Comparison of ENCODE assay signal across 8 cellular contexts in genomic region chr1:31931241-31932225, GRCh38. TPM values are rescaled to one million over a fixed set of nuclear protein-coding genes. Genes with fewer than 3 reads are reported as not detected.
DNase-seq lines count a peak whose midpoint lies in the region; ATAC-seq and TF ChIP-seq lines count a peak whose summit lies in the region.

No MANE protein-coding gene starts in this region.

- TF ChIP-seq CTCF in Peyer's patch (IDR thresholded peaks at IDR 0.05) (no peak), omental fat pad (IDR thresholded peaks at IDR 0.05) (no peak)

- H2AFZ ChIP-seq in GM23248, result no peak overlapping the region

- H3K4me3 ChIP-seq in GM23248 (peak overlapping the region; percentile 54), Peyer's patch (no peak overlapping the region)
- H3K4me3 ChIP-seq in effector memory CD4-positive, alpha-beta T cell (ENCODE audit: insufficient read depth, low read depth, low read length, poor library complexity, severe bottlenecking), result peak overlapping the region; percentile 15

- ATAC-seq in omental fat pad (ENCODE audit: low FRiP score), result peak; percentile 53

- H3K79me2 ChIP-seq in GM23248 (ENCODE audit: insufficient read depth), result peaks cover 100% of the 10 kb centered on the region

- H3K36me3 ChIP-seq in GM23248 (ENCODE audit: low read depth) (no peaks in the 10 kb centered on the region), Peyer's patch (no peaks in the 10 kb centered on the region)
- H3K36me3 ChIP-seq in effector memory CD4-positive, alpha-beta T cell (ENCODE audit: control insufficient read depth, insufficient read depth, low read length), result no peaks in the 10 kb centered on the region

- H3K4me2 ChIP-seq in GM23248 (ENCODE audit: unreplicated experiment), result peak overlapping the region; percentile 73

- H3F3A ChIP-seq in GM23248 (ENCODE audit: insufficient read depth), result peaks cover 93% of the 10 kb centered on the region

- peak overlapping the region; percentile 32 for H3K9ac ChIP-seq in GM23248

- H3K9me2 ChIP-seq in GM23248 (ENCODE audit: insufficient read depth), result no peaks in the 10 kb centered on the region

- 34 to 35% methylated on average over 4 of the region's 4 CpGs for WGBS in GM23248 (ENCODE audit: low coverage in 1 of 2, low lambda C conversion rate in 2 of 2, missing lambda C conversion rate in 2 of 2), 2 experiments

- H3K27me3 ChIP-seq in GM23248 (replicated peaks; ENCODE audit: insufficient read depth), result no peaks in the 10 kb centered on the region
- no peaks in the 10 kb centered on the region for H3K27me3 ChIP-seq in Peyer's patch
- H3K27me3 ChIP-seq in effector memory CD4-positive, alpha-beta T cell (replicated peaks; ENCODE audit: control insufficient read depth, insufficient read depth, low read length, poor library complexity, severe bottlenecking), result no peaks in the 10 kb centered on the region

- H3K27ac ChIP-seq in GM23248 (peak overlapping the region; percentile 51), Peyer's patch (peak overlapping the region; percentile 1 to 98 (median 40))
- H3K27ac ChIP-seq in effector memory CD4-positive, alpha-beta T cell (ENCODE audit: insufficient read depth, low read length, poor library complexity, severe bottlenecking), result peak overlapping the region; percentile 43

- DNase-seq in GM23248 (peak; percentile 88), Peyer's patch (no peak), omental fat pad (ENCODE audit: low spot score) (no peak), 8988T (no peak), iPS-NIHi11 (ENCODE audit: low spot score) (no peak), KG1 (lab: John Stamatoyannopoulos, UW) (no peak), NCI-H187 treated with DMSO at 0.1 percent for 48 hours (lab: John Stamatoyannopoulos, UW) (no peak)
- DNase-seq in effector memory CD4-positive, alpha-beta T cell, result no peak

- in situ Hi-C loops in GM23248 (cut with MboI), result no loop called here

- H4K20me1 ChIP-seq in GM23248 (ENCODE audit: insufficient read depth), result peaks cover 56% of the 10 kb centered on the region

- no peaks in the 10 kb centered on the region for H3K9me3 ChIP-seq in GM23248 (ENCODE audit: low read depth)
- no peaks in the 10 kb centered on the region for H3K9me3 ChIP-seq in Peyer's patch
- H3K9me3 ChIP-seq in effector memory CD4-positive, alpha-beta T cell (ENCODE audit: control insufficient read depth, low read length), result no peaks in the 10 kb centered on the region

- H3K4me1 ChIP-seq in GM23248 (ENCODE audit: insufficient read depth), result peaks cover 83% of the 10 kb centered on the region
- H3K4me1 ChIP-seq in Peyer's patch, result peaks cover 0 to 75% (median 33%) of the 10 kb centered on the region in 4 donors
- peaks cover 50% of the 10 kb centered on the region for H3K4me1 ChIP-seq in effector memory CD4-positive, alpha-beta T cell (ENCODE audit: control insufficient read depth, insufficient read depth, low read length, poor library complexity, severe bottlenecking)

- TF ChIP-seq POLR2A in Peyer's patch (IDR thresholded peaks at IDR 0.05), result no peak

RNA-seq across cellular contexts. Expression of gene PTP4A2, which starts 6.6 kb away (rescaled TPM):
- total RNA-seq in GM23248 (2014; rRNA removed; shearing (Covaris generic)), result 379 and 430 TPM in 2 replicates
- polyA plus RNA-seq in GM23248 (2016; fragmentation: Nextera tagmentation; extraction: Ambion mirVana), result 292 and 376 TPM in 2 replicates
- 100 to 1,000 TPM; 103 to 165 (median 122) TPM for total RNA-seq in Peyer's patch
- 100 to 1,000 TPM; 216 to 385 (median 283) TPM for total RNA-seq in omental fat pad

Comparison
In these comparisons a context has a peak if more than half of its experiments do, and no peak if none do; other contexts are left out.
1. H3K4me3 ChIP-seq: peak in GM23248 (single experiment) and effector memory CD4-positive, alpha-beta T cell (single experiment); none in Peyer's patch (0 of 4).
2. Peak in every context shown above with its lines, with median percentiles within 50 percentile points of each other: H3K27ac ChIP-seq.